Comparison of ENCODE assay signal across 1 cellular context in genomic region chr5:56012281-56012963, GRCh38.
TF ChIP-seq lines count a peak whose summit lies in the region.

No MANE protein-coding gene starts in this region.

TF ChIP-seq in HepG2, 621 proteins besides CTCF, POLR2A, EP300 and RAD21 (continued from another document and continues in another):
- TF ChIP-seq, protein P1, sequence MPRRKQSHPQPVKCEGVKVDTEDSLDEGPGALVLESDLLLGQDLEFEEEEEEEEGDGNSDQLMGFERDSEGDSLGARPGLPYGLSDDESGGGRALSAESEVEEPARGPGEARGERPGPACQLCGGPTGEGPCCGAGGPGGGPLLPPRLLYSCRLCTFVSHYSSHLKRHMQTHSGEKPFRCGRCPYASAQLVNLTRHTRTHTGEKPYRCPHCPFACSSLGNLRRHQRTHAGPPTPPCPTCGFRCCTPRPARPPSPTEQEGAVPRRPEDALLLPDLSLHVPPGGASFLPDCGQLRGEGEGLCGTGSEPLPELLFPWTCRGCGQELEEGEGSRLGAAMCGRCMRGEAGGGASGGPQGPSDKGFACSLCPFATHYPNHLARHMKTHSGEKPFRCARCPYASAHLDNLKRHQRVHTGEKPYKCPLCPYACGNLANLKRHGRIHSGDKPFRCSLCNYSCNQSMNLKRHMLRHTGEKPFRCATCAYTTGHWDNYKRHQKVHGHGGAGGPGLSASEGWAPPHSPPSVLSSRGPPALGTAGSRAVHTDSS (CRISPR knock-in tag; conservative IDR thresholded peaks at IDR 0.05), result no peak
- TF ChIP-seq ZNF556 (CRISPR knock-in tag; IDR thresholded peaks at IDR 0.05; ENCODE audit: borderline replicate concordance), result no peak
- peak; percentile 32; the same call in 1 of the 2 replicates for TF ChIP-seq THAP11 (CRISPR knock-in tag; IDR thresholded peaks at IDR 0.05)
- TF ChIP-seq PPARG (CRISPR knock-in tag; conservative IDR thresholded peaks at IDR 0.05), result peak; percentile 70; the same call in 1 of the 2 replicates
- TF ChIP-seq ZSCAN21 (CRISPR knock-in tag; IDR thresholded peaks at IDR 0.05; ENCODE audit: borderline replicate concordance), result peak; percentile 27; the same call in 1 of the 2 replicates
- no peak for TF ChIP-seq ZNF207 (IDR thresholded peaks at IDR 0.05; ENCODE audit: borderline replicate concordance)
- peak; percentile 67 for TF ChIP-seq ARID5B (CRISPR knock-in tag; IDR thresholded peaks at IDR 0.05)
- TF ChIP-seq, protein P2, sequence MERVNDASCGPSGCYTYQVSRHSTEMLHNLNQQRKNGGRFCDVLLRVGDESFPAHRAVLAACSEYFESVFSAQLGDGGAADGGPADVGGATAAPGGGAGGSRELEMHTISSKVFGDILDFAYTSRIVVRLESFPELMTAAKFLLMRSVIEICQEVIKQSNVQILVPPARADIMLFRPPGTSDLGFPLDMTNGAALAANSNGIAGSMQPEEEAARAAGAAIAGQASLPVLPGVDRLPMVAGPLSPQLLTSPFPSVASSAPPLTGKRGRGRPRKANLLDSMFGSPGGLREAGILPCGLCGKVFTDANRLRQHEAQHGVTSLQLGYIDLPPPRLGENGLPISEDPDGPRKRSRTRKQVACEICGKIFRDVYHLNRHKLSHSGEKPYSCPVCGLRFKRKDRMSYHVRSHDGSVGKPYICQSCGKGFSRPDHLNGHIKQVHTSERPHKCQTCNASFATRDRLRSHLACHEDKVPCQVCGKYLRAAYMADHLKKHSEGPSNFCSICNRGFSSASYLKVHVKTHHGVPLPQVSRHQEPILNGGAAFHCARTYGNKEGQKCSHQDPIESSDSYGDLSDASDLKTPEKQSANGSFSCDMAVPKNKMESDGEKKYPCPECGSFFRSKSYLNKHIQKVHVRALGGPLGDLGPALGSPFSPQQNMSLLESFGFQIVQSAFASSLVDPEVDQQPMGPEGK (CRISPR knock-in tag; IDR thresholded peaks at IDR 0.05), result no peak
- TF ChIP-seq ZNF549 (CRISPR knock-in tag; IDR thresholded peaks at IDR 0.05), result no peak
- TF ChIP-seq EHMT2 (IDR thresholded peaks at IDR 0.05; ENCODE audit: borderline replicate concordance, low read depth, low read length), result peak; percentile 83; the same call in 1 of the 2 replicates
- TF ChIP-seq, protein P3, sequence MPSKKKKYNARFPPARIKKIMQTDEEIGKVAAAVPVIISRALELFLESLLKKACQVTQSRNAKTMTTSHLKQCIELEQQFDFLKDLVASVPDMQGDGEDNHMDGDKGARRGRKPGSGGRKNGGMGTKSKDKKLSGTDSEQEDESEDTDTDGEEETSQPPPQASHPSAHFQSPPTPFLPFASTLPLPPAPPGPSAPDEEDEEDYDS (CRISPR knock-in tag; IDR thresholded peaks at IDR 0.05), result peak; percentile 65
- no peak for TF ChIP-seq ARNTL (CRISPR knock-in tag; IDR thresholded peaks at IDR 0.05)
- TF ChIP-seq ATRX (CRISPR knock-in tag; IDR thresholded peaks at IDR 0.05; ENCODE audit: borderline replicate concordance), result no peak
- peak; percentile 55; the same call in 1 of the 2 replicates for TF ChIP-seq MIER3 (CRISPR knock-in tag; IDR thresholded peaks at IDR 0.05; ENCODE audit: borderline replicate concordance)
- TF ChIP-seq, protein P4, sequence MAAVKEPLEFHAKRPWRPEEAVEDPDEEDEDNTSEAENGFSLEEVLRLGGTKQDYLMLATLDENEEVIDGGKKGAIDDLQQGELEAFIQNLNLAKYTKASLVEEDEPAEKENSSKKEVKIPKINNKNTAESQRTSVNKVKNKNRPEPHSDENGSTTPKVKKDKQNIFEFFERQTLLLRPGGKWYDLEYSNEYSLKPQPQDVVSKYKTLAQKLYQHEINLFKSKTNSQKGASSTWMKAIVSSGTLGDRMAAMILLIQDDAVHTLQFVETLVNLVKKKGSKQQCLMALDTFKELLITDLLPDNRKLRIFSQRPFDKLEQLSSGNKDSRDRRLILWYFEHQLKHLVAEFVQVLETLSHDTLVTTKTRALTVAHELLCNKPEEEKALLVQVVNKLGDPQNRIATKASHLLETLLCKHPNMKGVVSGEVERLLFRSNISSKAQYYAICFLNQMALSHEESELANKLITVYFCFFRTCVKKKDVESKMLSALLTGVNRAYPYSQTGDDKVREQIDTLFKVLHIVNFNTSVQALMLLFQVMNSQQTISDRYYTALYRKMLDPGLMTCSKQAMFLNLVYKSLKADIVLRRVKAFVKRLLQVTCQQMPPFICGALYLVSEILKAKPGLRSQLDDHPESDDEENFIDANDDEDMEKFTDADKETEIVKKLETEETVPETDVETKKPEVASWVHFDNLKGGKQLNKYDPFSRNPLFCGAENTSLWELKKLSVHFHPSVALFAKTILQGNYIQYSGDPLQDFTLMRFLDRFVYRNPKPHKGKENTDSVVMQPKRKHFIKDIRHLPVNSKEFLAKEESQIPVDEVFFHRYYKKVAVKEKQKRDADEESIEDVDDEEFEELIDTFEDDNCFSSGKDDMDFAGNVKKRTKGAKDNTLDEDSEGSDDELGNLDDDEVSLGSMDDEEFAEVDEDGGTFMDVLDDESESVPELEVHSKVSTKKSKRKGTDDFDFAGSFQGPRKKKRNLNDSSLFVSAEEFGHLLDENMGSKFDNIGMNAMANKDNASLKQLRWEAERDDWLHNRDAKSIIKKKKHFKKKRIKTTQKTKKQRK (IDR thresholded peaks at IDR 0.05; ENCODE audit: low read length), result no peak
- 0 out of 2 replicates have a peak, but pooled peaks have one; percentile 26 for TF ChIP-seq ZNF205 (CRISPR knock-in tag; IDR thresholded peaks at IDR 0.05)
- peak; percentile 51; the same call in 1 of the 2 replicates for TF ChIP-seq TARDBP (CRISPR knock-in tag; IDR thresholded peaks at IDR 0.05)
- TF ChIP-seq, protein P5, sequence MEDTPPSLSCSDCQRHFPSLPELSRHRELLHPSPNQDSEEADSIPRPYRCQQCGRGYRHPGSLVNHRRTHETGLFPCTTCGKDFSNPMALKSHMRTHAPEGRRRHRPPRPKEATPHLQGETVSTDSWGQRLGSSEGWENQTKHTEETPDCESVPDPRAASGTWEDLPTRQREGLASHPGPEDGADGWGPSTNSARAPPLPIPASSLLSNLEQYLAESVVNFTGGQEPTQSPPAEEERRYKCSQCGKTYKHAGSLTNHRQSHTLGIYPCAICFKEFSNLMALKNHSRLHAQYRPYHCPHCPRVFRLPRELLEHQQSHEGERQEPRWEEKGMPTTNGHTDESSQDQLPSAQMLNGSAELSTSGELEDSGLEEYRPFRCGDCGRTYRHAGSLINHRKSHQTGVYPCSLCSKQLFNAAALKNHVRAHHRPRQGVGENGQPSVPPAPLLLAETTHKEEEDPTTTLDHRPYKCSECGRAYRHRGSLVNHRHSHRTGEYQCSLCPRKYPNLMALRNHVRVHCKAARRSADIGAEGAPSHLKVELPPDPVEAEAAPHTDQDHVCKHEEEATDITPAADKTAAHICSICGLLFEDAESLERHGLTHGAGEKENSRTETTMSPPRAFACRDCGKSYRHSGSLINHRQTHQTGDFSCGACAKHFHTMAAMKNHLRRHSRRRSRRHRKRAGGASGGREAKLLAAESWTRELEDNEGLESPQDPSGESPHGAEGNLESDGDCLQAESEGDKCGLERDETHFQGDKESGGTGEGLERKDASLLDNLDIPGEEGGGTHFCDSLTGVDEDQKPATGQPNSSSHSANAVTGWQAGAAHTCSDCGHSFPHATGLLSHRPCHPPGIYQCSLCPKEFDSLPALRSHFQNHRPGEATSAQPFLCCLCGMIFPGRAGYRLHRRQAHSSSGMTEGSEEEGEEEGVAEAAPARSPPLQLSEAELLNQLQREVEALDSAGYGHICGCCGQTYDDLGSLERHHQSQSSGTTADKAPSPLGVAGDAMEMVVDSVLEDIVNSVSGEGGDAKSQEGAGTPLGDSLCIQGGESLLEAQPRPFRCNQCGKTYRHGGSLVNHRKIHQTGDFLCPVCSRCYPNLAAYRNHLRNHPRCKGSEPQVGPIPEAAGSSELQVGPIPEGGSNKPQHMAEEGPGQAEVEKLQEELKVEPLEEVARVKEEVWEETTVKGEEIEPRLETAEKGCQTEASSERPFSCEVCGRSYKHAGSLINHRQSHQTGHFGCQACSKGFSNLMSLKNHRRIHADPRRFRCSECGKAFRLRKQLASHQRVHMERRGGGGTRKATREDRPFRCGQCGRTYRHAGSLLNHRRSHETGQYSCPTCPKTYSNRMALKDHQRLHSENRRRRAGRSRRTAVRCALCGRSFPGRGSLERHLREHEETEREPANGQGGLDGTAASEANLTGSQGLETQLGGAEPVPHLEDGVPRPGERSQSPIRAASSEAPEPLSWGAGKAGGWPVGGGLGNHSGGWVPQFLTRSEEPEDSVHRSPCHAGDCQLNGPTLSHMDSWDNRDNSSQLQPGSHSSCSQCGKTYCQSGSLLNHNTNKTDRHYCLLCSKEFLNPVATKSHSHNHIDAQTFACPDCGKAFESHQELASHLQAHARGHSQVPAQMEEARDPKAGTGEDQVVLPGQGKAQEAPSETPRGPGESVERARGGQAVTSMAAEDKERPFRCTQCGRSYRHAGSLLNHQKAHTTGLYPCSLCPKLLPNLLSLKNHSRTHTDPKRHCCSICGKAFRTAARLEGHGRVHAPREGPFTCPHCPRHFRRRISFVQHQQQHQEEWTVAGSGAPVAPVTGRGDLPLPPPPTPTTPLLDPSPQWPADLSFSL (CRISPR knock-in tag; IDR thresholded peaks at IDR 0.05), result no peak
- TF ChIP-seq ZNF20 (CRISPR knock-in tag; IDR thresholded peaks at IDR 0.05), result no peak
- peak; percentile 36; the same call in 1 of the 2 replicates for TF ChIP-seq ELF1 (CRISPR knock-in tag; IDR thresholded peaks at IDR 0.05)
- TF ChIP-seq, protein P6, sequence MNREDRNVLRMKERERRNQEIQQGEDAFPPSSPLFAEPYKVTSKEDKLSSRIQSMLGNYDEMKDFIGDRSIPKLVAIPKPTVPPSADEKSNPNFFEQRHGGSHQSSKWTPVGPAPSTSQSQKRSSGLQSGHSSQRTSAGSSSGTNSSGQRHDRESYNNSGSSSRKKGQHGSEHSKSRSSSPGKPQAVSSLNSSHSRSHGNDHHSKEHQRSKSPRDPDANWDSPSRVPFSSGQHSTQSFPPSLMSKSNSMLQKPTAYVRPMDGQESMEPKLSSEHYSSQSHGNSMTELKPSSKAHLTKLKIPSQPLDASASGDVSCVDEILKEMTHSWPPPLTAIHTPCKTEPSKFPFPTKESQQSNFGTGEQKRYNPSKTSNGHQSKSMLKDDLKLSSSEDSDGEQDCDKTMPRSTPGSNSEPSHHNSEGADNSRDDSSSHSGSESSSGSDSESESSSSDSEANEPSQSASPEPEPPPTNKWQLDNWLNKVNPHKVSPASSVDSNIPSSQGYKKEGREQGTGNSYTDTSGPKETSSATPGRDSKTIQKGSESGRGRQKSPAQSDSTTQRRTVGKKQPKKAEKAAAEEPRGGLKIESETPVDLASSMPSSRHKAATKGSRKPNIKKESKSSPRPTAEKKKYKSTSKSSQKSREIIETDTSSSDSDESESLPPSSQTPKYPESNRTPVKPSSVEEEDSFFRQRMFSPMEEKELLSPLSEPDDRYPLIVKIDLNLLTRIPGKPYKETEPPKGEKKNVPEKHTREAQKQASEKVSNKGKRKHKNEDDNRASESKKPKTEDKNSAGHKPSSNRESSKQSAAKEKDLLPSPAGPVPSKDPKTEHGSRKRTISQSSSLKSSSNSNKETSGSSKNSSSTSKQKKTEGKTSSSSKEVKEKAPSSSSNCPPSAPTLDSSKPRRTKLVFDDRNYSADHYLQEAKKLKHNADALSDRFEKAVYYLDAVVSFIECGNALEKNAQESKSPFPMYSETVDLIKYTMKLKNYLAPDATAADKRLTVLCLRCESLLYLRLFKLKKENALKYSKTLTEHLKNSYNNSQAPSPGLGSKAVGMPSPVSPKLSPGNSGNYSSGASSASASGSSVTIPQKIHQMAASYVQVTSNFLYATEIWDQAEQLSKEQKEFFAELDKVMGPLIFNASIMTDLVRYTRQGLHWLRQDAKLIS (CRISPR knock-in tag; IDR thresholded peaks at IDR 0.05), result no peak
- TF ChIP-seq PHF21A (CRISPR knock-in tag; IDR thresholded peaks at IDR 0.05), result peak; percentile 74; the same call in 1 of the 2 replicates
- no peak for TF ChIP-seq PCBP1 (IDR thresholded peaks at IDR 0.05; ENCODE audit: borderline replicate concordance, low read depth, low read length)
- TF ChIP-seq SNAPC2 (CRISPR knock-in tag; IDR thresholded peaks at IDR 0.05), result no peak
- TF ChIP-seq GABPB1 (CRISPR knock-in tag; IDR thresholded peaks at IDR 0.05), result no peak; the same call in 1 of the 2 replicates
- no peak for TF ChIP-seq CBX5 (CRISPR knock-in tag; IDR thresholded peaks at IDR 0.05; ENCODE audit: borderline replicate concordance)
- no peak for TF ChIP-seq ZNF282 (IDR thresholded peaks at IDR 0.05; ENCODE audit: partially characterized antibody)
- TF ChIP-seq SALL1 (CRISPR knock-in tag; IDR thresholded peaks at IDR 0.05), result peak; percentile 62
- TF ChIP-seq, protein P7, sequence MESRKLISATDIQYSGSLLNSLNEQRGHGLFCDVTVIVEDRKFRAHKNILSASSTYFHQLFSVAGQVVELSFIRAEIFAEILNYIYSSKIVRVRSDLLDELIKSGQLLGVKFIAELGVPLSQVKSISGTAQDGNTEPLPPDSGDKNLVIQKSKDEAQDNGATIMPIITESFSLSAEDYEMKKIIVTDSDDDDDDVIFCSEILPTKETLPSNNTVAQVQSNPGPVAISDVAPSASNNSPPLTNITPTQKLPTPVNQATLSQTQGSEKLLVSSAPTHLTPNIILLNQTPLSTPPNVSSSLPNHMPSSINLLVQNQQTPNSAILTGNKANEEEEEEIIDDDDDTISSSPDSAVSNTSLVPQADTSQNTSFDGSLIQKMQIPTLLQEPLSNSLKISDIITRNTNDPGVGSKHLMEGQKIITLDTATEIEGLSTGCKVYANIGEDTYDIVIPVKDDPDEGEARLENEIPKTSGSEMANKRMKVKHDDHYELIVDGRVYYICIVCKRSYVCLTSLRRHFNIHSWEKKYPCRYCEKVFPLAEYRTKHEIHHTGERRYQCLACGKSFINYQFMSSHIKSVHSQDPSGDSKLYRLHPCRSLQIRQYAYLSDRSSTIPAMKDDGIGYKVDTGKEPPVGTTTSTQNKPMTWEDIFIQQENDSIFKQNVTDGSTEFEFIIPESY (CRISPR knock-in tag; IDR thresholded peaks at IDR 0.05), result peak; percentile 41; the same call in 1 of the 2 replicates
- no peak for TF ChIP-seq RBFOX2 (IDR thresholded peaks at IDR 0.05; ENCODE audit: low read depth, low read length)
- TF ChIP-seq CBX1 (IDR thresholded peaks at IDR 0.05; ENCODE audit: low read depth), result no peak
- TF ChIP-seq ZSCAN25 (CRISPR knock-in tag; IDR thresholded peaks at IDR 0.05), result no peak
- no peak for TF ChIP-seq ZNF7 (CRISPR knock-in tag; IDR thresholded peaks at IDR 0.05)
- no peak for TF ChIP-seq ZNF335 (CRISPR knock-in tag; IDR thresholded peaks at IDR 0.05)
